16 cellular contexts compared by ENCODE assay signal in the genomic region with DNA sequence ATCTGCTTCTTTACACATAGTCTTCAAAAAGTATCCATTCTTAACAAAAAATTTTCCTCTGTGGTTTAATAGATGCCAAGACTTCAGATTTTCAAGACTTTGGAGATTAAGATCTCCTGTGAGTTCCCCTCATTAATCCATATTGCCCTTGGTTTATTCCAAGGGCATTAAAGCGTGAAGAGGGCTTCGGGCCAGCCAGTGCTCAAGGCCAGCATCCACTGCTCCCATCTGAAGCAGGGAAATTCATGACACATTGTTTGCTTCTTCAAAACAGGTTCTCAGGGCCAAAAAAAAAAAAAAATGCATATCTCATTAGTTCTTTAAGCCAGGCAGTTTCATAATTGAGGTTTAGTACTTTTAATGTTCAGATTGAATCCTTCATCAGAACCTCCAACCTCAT.
DNase-seq lines count a peak whose midpoint lies in the region; ATAC-seq and TF ChIP-seq lines count a peak whose summit lies in the region.
"Had no signal": no experiment of that assay in that cellular context is flagged by ENCODE, and none has a peak within 500 bp of the region (broad histone marks: within the 10 kb centered on the region; RNA-seq: fewer than 3 reads in every experiment).

No MANE protein-coding gene starts in this region.

- H3K4me1 ChIP-seq in left lung: no peaks in the 10 kb centered on the region
- H3K4me1 ChIP-seq: BE2C, Caco-2, HAP-1 had no signal

- DNase-seq in AG09319 (ENCODE audit: extremely low read depth, low read depth) (peak; percentile 8), NCI-H446 (lab: John Stamatoyannopoulos, UW) (peak; percentile 19 to 74), astrocyte of the cerebellum (ENCODE audit: low read depth) (peak; percentile 53), left lung (no peak), iPS-NIHi11 (ENCODE audit: low spot score) (no peak), GM13977 (ENCODE audit: low spot score) (no peak)
- no peak for DNase-seq in effector CD4-positive, alpha-beta T cell
- DNase-seq: 8988T; BE2C; C1 segment of cervical spinal cord; Caco-2; CD4-positive, alpha-beta T cell; GM23248 had no signal

- in situ Hi-C loops in astrocyte of the cerebellum (cut with HindIII; ENCODE audit: low sequenced_read_pairs) (no loop called here), GM13977 (cut with MboI; ENCODE audit: low pct_unique_long_range_greater_than_20kb, low sequenced_read_pairs, unreplicated experiment) (no loop called here)

- no peak for TF ChIP-seq CTCF in AG09319 (IDR thresholded peaks at IDR 0.05; ENCODE audit: low read depth, low read length)
- no peak for TF ChIP-seq CTCF in astrocyte of the cerebellum (IDR thresholded peaks at IDR 0.05; ENCODE audit: low read depth, low read length, missing control alignments)
- no peak for TF ChIP-seq CTCF in left lung (IDR thresholded peaks at IDR 0.05)
- no peak for TF ChIP-seq CTCF in GM13977 (IDR thresholded peaks at IDR 0.05; ENCODE audit: extremely low read depth, insufficient read depth, missing control alignments)

- intact Hi-C loops in left lung (cut with DNase I): no loop called here

- peaks cover 0 to 1% of the 10 kb centered on the region in 2 donors for H3K9me3 ChIP-seq in left lung
- H3K9me3 ChIP-seq: BE2C, HAP-1 had no signal

- ATAC-seq in left lung (peak; percentile 39), HG03571 (IDR thresholded peaks at IDR 0.05; ENCODE audit: unreplicated experiment) (no peak)
- ATAC-seq: HepG2 had no signal

- no peak overlapping the region for H3K4me3 ChIP-seq in astrocyte of the cerebellum (ENCODE audit: low read depth, low read length)
- H3K4me3 ChIP-seq in left lung: no peak overlapping the region
- H3K4me3 ChIP-seq: GM23248, HAP-1 had no signal

- H3K36me3 ChIP-seq in left lung: no peaks in the 10 kb centered on the region
- H3K36me3 ChIP-seq: BE2C, HAP-1 had no signal

- no peak overlapping the region for H3K27ac ChIP-seq in left lung
- H3K27ac ChIP-seq: GM23248 had no signal

- no peaks in the 10 kb centered on the region for H3K27me3 ChIP-seq in left lung
- H3K27me3 ChIP-seq: BE2C had no signal

Comparison
In these comparisons a context has a peak if more than half of its experiments do, and no peak if none do; other contexts are left out.
1. DNase-seq: peak in AG09319 (single experiment), NCI-H446 (2 of 2) and astrocyte of the cerebellum (single experiment); none in left lung (0 of 2), effector CD4-positive, alpha-beta T cell (single experiment), iPS-NIHi11 (single experiment) and GM13977 (single experiment).